ENCODE assay signal across 8 cellular contexts in the genomic region with DNA sequence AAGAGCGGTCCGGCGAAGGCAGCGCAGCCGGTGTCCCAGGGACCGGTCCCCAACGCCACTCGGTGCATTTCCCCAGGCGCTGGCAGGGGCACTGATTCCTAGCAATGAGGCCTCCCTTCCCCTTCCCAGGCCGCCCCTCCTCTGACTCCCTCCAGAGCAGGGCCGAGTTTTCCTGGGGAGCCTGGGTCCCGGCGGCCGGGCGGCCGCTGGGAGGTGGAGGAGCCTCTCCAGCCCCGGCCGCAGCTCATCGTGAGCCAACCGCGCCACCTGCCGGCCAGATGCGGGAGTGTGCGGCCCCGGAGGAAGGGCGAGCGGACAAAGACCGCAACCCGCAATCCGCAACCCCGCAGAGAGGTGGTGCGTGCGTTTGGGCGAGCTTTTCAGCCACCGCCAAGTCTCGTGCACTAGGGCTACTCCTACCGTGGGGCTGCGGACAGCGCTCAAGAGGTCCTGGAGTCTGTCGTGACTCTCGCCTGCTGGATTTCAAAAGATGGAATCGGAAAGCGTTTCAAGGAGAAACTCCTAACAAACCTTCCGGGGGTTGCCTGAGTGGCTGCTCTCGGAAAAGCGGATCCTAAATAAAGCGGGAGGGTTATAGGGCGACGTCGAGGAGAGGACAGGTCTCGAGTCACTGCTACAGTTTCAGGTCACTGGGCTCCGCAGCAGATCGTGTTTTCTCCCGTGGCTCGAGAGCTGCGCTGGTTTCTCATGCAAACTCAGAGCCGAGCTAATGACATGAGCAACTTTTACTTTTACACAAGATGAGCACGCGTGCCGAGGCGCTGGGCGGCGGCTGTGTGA. TPM values are rescaled to one million over a fixed set of nuclear protein-coding genes. Genes with fewer than 3 reads are reported as not detected.
DNase-seq lines count a peak whose midpoint lies in the region; ATAC-seq and TF ChIP-seq lines count a peak whose summit lies in the region.

No MANE protein-coding gene starts in this region.

- H3K4me3 ChIP-seq in brain microvascular endothelial cell (ENCODE audit: low read depth, low read length): peak overlapping the region; percentile 71
- H3K4me3 ChIP-seq in iPS-18c (ENCODE audit: insufficient read depth, low read depth, low read length): peak overlapping the region; percentile 75
- peak overlapping the region; percentile 83 for H3K4me3 ChIP-seq in skeletal muscle satellite cell (ENCODE audit: low read length)

- H3K9me3 ChIP-seq in iPS-18c (ENCODE audit: control insufficient read depth, insufficient read depth, low read length): no peaks in the 10 kb centered on the region
- H3K9me3 ChIP-seq in skeletal muscle satellite cell (replicated peaks; ENCODE audit: low read length): no peaks in the 10 kb centered on the region

- DNase-seq in NCI-H1436 (lab: John Stamatoyannopoulos, UW) (peak; percentile 66), NCI-H1436 treated with DMSO at 0.1 percent for 48 hours (lab: John Stamatoyannopoulos, UW) (no peak), NCI-H2029 (lab: John Stamatoyannopoulos, UW) (peak; percentile 59), UCSD-AML1 (lab: John Stamatoyannopoulos, UW; ENCODE audit: unreplicated experiment) (peak; percentile 87), brain microvascular endothelial cell (peak; percentile 68)

- H3K36me3 ChIP-seq in brain microvascular endothelial cell (replicated peaks) (no peaks in the 10 kb centered on the region), skeletal muscle satellite cell (ENCODE audit: insufficient read depth, low read length) (no peaks in the 10 kb centered on the region)

- peak overlapping the region; percentile 80 for H3K9ac ChIP-seq in skeletal muscle satellite cell (ENCODE audit: low read depth, low read length)

- in situ Hi-C loops in brain microvascular endothelial cell (cut with HindIII; ENCODE audit: low pct_ligation_motif_present, low sequenced_read_pairs): no loop called here

- peaks cover 15% of the 10 kb centered on the region for H3K4me1 ChIP-seq in skeletal muscle satellite cell (ENCODE audit: control insufficient read depth, insufficient read depth, low read length)

- peak overlapping the region; percentile 48 for H3K27ac ChIP-seq in brain microvascular endothelial cell

- ATAC-seq in HG02943 (IDR thresholded peaks at IDR 0.05; ENCODE audit: low read depth, unreplicated experiment): peak; percentile 53

- TF ChIP-seq CTCF in brain microvascular endothelial cell (IDR thresholded peaks at IDR 0.05; ENCODE audit: low read depth, low read length, missing control alignments): peak; percentile 85

- H3K27me3 ChIP-seq in brain microvascular endothelial cell (replicated peaks): no peaks in the 10 kb centered on the region
- no peaks in the 10 kb centered on the region for H3K27me3 ChIP-seq in skeletal muscle satellite cell (ENCODE audit: control insufficient read depth, insufficient read depth, low read length)

- H3K4me2 ChIP-seq in skeletal muscle satellite cell (ENCODE audit: low read length): peak overlapping the region; percentile 97

RNA-seq across cellular contexts. Expression of gene EPHA4, which starts 1.5 kb away (rescaled TPM):
- 16.5 and 21.6 TPM in 2 replicates for total RNA-seq in skeletal muscle satellite cell (2012; rRNA removed)
